ENCODE assay signal across 13 cellular contexts in genomic region chr11:76698321-76699043, GRCh38. TPM values are rescaled to one million over a fixed set of nuclear protein-coding genes. Genes with fewer than 3 reads are reported as not detected.
DNase-seq lines count a peak whose midpoint lies in the region; ATAC-seq, FAIRE-seq and TF ChIP-seq lines count a peak whose summit lies in the region.
"Had no signal": no experiment of that assay in that cellular context is flagged by ENCODE, and none has a peak within 500 bp of the region (broad histone marks: within the 10 kb centered on the region; RNA-seq: fewer than 3 reads in every experiment).

No MANE protein-coding gene starts in this region.

- FAIRE-seq in pancreas (lab: Jason Lieb, UNC), result no peak

- intact Hi-C loops in activated CD4-positive, alpha-beta T cell treated with anti-CD3 and anti-CD28 coated beads for 36 hours (cut with DNase I, micrococcal nuclease), result no loop called here
- intact Hi-C loops in tibial artery (cut with DNase I; ENCODE audit: low total_unique reads), result no loop called here
- intact Hi-C loops in pancreas (cut with DNase I), result no loop called here

- no peak overlapping the region for H3K4me2 ChIP-seq in Loucy (ENCODE audit: low read depth, low read length, poor library complexity, severe bottlenecking)
- H3K4me2 ChIP-seq: BLaER1 treated with 17β-estradiol and CSF1 and Interleukin-3, amounts not matched to agents 10 nM and 100 nM had no signal

- no peaks in the 10 kb centered on the region for H3K9me2 ChIP-seq in Loucy (replicated peaks; ENCODE audit: low read depth, low read length)

- POLR2A ChIA-PET in activated CD4-positive, alpha-beta T cell treated with anti-CD3 and anti-CD28 coated beads for 36 hours (lab: Charles Lee), result no interaction called here

- H3K9me3 Mint-ChIP-seq in activated CD4-positive, alpha-beta T cell treated with anti-CD3 and anti-CD28 coated beads for 36 hours (ENCODE audit: low read depth), result no peaks in the 10 kb centered on the region
- H3K9me3 Mint-ChIP-seq in chondrocyte (ENCODE audit: low read depth) (no peaks in the 10 kb centered on the region), progenitor cell of endocrine pancreas (ENCODE audit: low read depth) (no peaks in the 10 kb centered on the region)

- H3K36me3 Mint-ChIP-seq in activated CD4-positive, alpha-beta T cell treated with anti-CD3 and anti-CD28 coated beads for 36 hours (ENCODE audit: low read depth), result no peaks in the 10 kb centered on the region
- H3K36me3 Mint-ChIP-seq in chondrocyte (ENCODE audit: low read depth), result no peaks in the 10 kb centered on the region
- H3K36me3 Mint-ChIP-seq in progenitor cell of endocrine pancreas (ENCODE audit: insufficient read depth), result no peaks in the 10 kb centered on the region

- H2AFZ ChIP-seq in Loucy (ENCODE audit: low read length), result no peak overlapping the region

- peaks cover 4% of the 10 kb centered on the region for H3K4me1 Mint-ChIP-seq in activated CD4-positive, alpha-beta T cell treated with anti-CD3 and anti-CD28 coated beads for 36 hours
- peaks cover 21% of the 10 kb centered on the region for H3K4me1 Mint-ChIP-seq in chondrocyte (ENCODE audit: low read depth)
- no peaks in the 10 kb centered on the region for H3K4me1 Mint-ChIP-seq in progenitor cell of endocrine pancreas (ENCODE audit: low read depth)

- H3K4me3 Mint-ChIP-seq in activated CD4-positive, alpha-beta T cell treated with anti-CD3 and anti-CD28 coated beads for 36 hours, result no peak overlapping the region
- H3K4me3 Mint-ChIP-seq in chondrocyte (ENCODE audit: unreplicated experiment) (no peak overlapping the region), progenitor cell of endocrine pancreas (ENCODE audit: low read depth) (no peak overlapping the region)

- TF ChIP-seq CTCF in Loucy (conservative IDR thresholded peaks at IDR 0.05; ENCODE audit: low read length) (peak; percentile 59), chondrocyte (IDR thresholded peaks at IDR 0.05) (peak; percentile 62), progenitor cell of endocrine pancreas (IDR thresholded peaks at IDR 0.05; ENCODE audit: unreplicated experiment) (peak; percentile 37), tibial artery (IDR thresholded peaks at IDR 0.05) (no peak), pancreas (IDR thresholded peaks at IDR 0.05) (no peak)

- H3K4me1 ChIP-seq in Loucy (ENCODE audit: insufficient read depth, low read length, poor library complexity, severe bottlenecking) (peaks cover 4% of the 10 kb centered on the region), tibial artery (no peaks in the 10 kb centered on the region), pancreas (no peaks in the 10 kb centered on the region)

- H3K9ac ChIP-seq in Loucy (ENCODE audit: low read depth, low read length, poor library complexity, severe bottlenecking), result no peak overlapping the region
- H3K9ac ChIP-seq: BLaER1 treated with 17β-estradiol and CSF1 and Interleukin-3, amounts not matched to agents 10 nM and 100 nM had no signal

- CTCF ChIA-PET in activated CD4-positive, alpha-beta T cell treated with anti-CD3 and anti-CD28 coated beads for 36 hours (lab: Charles Lee), result interaction anchor here (0.6 to 1.3 kb wide), 4 partner anchors 8 to 768 kb away, joined by 3 to 6 read pairs (median 3); no protein-coding TSS in a partner anchor

- no peaks in the 10 kb centered on the region for H3F3A ChIP-seq in Loucy (ENCODE audit: low read depth)

- H3K27ac ChIP-seq in tibial artery, result no peak overlapping the region
- no peak overlapping the region for H3K27ac ChIP-seq in pancreas
- H3K27ac ChIP-seq: BLaER1 treated with 17β-estradiol and CSF1 and Interleukin-3, amounts not matched to agents 10 nM and 100 nM had no signal

- no peaks in the 10 kb centered on the region for H3K79me2 ChIP-seq in Loucy (ENCODE audit: insufficient read depth, low read length)

- H3K36me3 ChIP-seq in Loucy (ENCODE audit: insufficient read depth, low read length) (no peaks in the 10 kb centered on the region), tibial artery (no peaks in the 10 kb centered on the region), pancreas (no peaks in the 10 kb centered on the region)
- H3K36me3 ChIP-seq: BLaER1 treated with 17β-estradiol and CSF1 and Interleukin-3, amounts not matched to agents 10 nM and 100 nM had no signal

- no peaks in the 10 kb centered on the region for H3K27me3 Mint-ChIP-seq in activated CD4-positive, alpha-beta T cell treated with anti-CD3 and anti-CD28 coated beads for 36 hours
- H3K27me3 Mint-ChIP-seq in chondrocyte (ENCODE audit: low read depth) (no peaks in the 10 kb centered on the region), progenitor cell of endocrine pancreas (peaks cover 9% of the 10 kb centered on the region)

- DNase-seq in activated CD4-positive, alpha-beta T cell treated with anti-CD3 and anti-CD28 coated beads for 36 hours, result peak; percentile 35
- no peak for DNase-seq in activated CD4-positive, alpha-beta T cell treated with anti-CD3 and anti-CD28 coated beads for 1 hour
- DNase-seq in chondrocyte (ENCODE audit: low spot score) (no peak), progenitor cell of endocrine pancreas (ENCODE audit: low spot score, unreplicated experiment) (no peak), ecto neural progenitor cell (ENCODE audit: low spot score) (no peak), tibial artery (no peak), pancreas (no peak)
- DNase-seq: cerebellar nuclear complex, KG1, occipital lobe had no signal

- no peak overlapping the region for H3K4me3 ChIP-seq in Loucy (ENCODE audit: low read length, poor library complexity, severe bottlenecking)
- no peak overlapping the region for H3K4me3 ChIP-seq in tibial artery
- H3K4me3 ChIP-seq in pancreas, result no peak overlapping the region
- H3K4me3 ChIP-seq: BLaER1 treated with 17β-estradiol and CSF1 and Interleukin-3, amounts not matched to agents 10 nM and 100 nM had no signal

- WGBS in pancreas, 2 donors, result 74 to 81% methylated on average over 17 of the region's 17 CpGs

- no peaks in the 10 kb centered on the region for H4K20me1 ChIP-seq in Loucy (ENCODE audit: insufficient read depth, low read length, poor library complexity, severe bottlenecking)
- H4K20me1 ChIP-seq: BLaER1 treated with 17β-estradiol and CSF1 and Interleukin-3, amounts not matched to agents 10 nM and 100 nM had no signal

- no peak overlapping the region for H3K27ac Mint-ChIP-seq in activated CD4-positive, alpha-beta T cell treated with anti-CD3 and anti-CD28 coated beads for 36 hours
- no peak overlapping the region for H3K27ac Mint-ChIP-seq in chondrocyte (ENCODE audit: unreplicated experiment)
- H3K27ac Mint-ChIP-seq in progenitor cell of endocrine pancreas, result no peak overlapping the region

- H3K27me3 ChIP-seq in Loucy (ENCODE audit: insufficient read depth, low read length, poor library complexity, severe bottlenecking) (no peaks in the 10 kb centered on the region), tibial artery (no peaks in the 10 kb centered on the region), pancreas (no peaks in the 10 kb centered on the region)
- H3K27me3 ChIP-seq: BLaER1 treated with 17β-estradiol and CSF1 and Interleukin-3, amounts not matched to agents 10 nM and 100 nM had no signal

- peak; percentile 37 for ATAC-seq in activated CD4-positive, alpha-beta T cell treated with anti-CD3 and anti-CD28 coated beads for 36 hours
- no peak for ATAC-seq in pancreas
- ATAC-seq: Panc1 had no signal

- H3K9me3 ChIP-seq in Loucy (ENCODE audit: insufficient read depth, low read depth, low read length) (no peaks in the 10 kb centered on the region), tibial artery (no peaks in the 10 kb centered on the region), pancreas (no peaks in the 10 kb centered on the region)
- H3K9me3 ChIP-seq: BLaER1 treated with 17β-estradiol and CSF1 and Interleukin-3, amounts not matched to agents 10 nM and 100 nM had no signal

RNA-seq across cellular contexts. Expression of gene LRRC32, which starts 27.9 kb away (rescaled TPM):
- total RNA-seq in activated CD4-positive, alpha-beta T cell treated with anti-CD3 and anti-CD28 coated beads for 36 hours, result 1 to 10 TPM; 4.7 to 5.7 TPM
- total RNA-seq in chondrocyte (113 to 367 TPM (median 367 TPM) in 3 replicates), progenitor cell of endocrine pancreas (0.14 and 0.27 TPM in 2 replicates), pancreas (10 to 100 TPM in 2 of 6 donors, 1 to 10 TPM in 4; 5.7 to 26.0 (median 8.9) TPM)
- 10 to 100 TPM; 27.3 to 43.0 TPM for polyA plus RNA-seq in pancreas

Comparison
In these comparisons a context has a peak if more than half of its experiments do, and no peak if none do; other contexts are left out.
1. CTCF ChIP-seq: peak in Loucy (single experiment), chondrocyte (single experiment) and progenitor cell of endocrine pancreas (single experiment); none in tibial artery (0 of 2) and pancreas (0 of 4).